ENCODE assay signal across 27 cellular contexts in genomic region chr20:49740807-49741206, GRCh38.
"Had no signal": no experiment of that assay in that cellular context is flagged by ENCODE, and none has a peak within 500 bp of the region (broad histone marks: within the 10 kb centered on the region; RNA-seq: fewer than 3 reads in every experiment).

No MANE protein-coding gene starts in this region.

- H3K27me3 Mint-ChIP-seq: dendritic cell treated with granulocyte-macrophage colony-stimulating factor and Interleukin-4, amounts not matched to agents 40 ng/mL and 50 ng/mL, for 4 days had no signal

- H3K27ac ChIP-seq: colonic mucosa, epithelial cell of prostate, esophagus squamous epithelium, gastrocnemius medialis, heart right ventricle, left lung, lower lobe of right lung had no signal

- H3K4me1 ChIP-seq: colonic mucosa, gastrocnemius medialis, heart right ventricle, lower lobe of right lung had no signal

- DNase-seq: colonic mucosa; cortex of kidney; effector CD8-positive, alpha-beta T cell; effector memory CD8-positive, alpha-beta T cell; endodermal cell; erythroblast; esophagus squamous epithelium; foreskin fibroblast; foreskin melanocyte; glutamatergic neuron; head of caudate nucleus; heart right ventricle; hippocampal formation; left cardiac atrium; left lung; left ventricle myocardium superior; lower lobe of right lung; mesenchymal stem cell; mucosa of descending colon; naive B cell had no signal

- H3K9me3 ChIP-seq: colonic mucosa, esophagus squamous epithelium, gastrocnemius medialis, heart right ventricle, left lung, lower lobe of right lung, mucosa of descending colon had no signal

- ATAC-seq: effector memory CD8-positive, alpha-beta T cell; esophagus mucosa; gastrocnemius medialis; heart right ventricle; left cardiac atrium; left lung; left ventricle myocardium superior; lower lobe of right lung; mucosa of descending colon had no signal

- H3K4me3 Mint-ChIP-seq: dendritic cell treated with granulocyte-macrophage colony-stimulating factor and Interleukin-4, amounts not matched to agents 40 ng/mL and 50 ng/mL, for 4 days; effector memory CD8-positive, alpha-beta T cell; endodermal cell; naive B cell had no signal

- H3K4me1 Mint-ChIP-seq: naive B cell had no signal

- H3K4me3 ChIP-seq: colonic mucosa, esophagus squamous epithelium, gastrocnemius medialis, heart right ventricle, left lung, lower lobe of right lung, mucosa of descending colon had no signal

- H3K9me3 Mint-ChIP-seq: dendritic cell treated with granulocyte-macrophage colony-stimulating factor and Interleukin-4, amounts not matched to agents 40 ng/mL and 50 ng/mL, for 4 days; effector memory CD8-positive, alpha-beta T cell; endodermal cell had no signal

- H3K27me3 ChIP-seq: colonic mucosa, esophagus squamous epithelium, gastrocnemius medialis, heart right ventricle, left lung had no signal

- H3K27ac Mint-ChIP-seq: dendritic cell treated with granulocyte-macrophage colony-stimulating factor and Interleukin-4, amounts not matched to agents 40 ng/mL and 50 ng/mL, for 4 days; effector memory CD8-positive, alpha-beta T cell; endodermal cell; naive B cell had no signal

- H3K36me3 Mint-ChIP-seq: naive B cell had no signal

- FAIRE-seq: endometrium, islet of Langerhans, keratinocyte had no signal

- H3K36me3 ChIP-seq: colonic mucosa, esophagus squamous epithelium, gastrocnemius medialis, heart right ventricle, left lung, lower lobe of right lung had no signal
